ENCODE assay signal across 27 cellular contexts in genomic region chr21:38144193-38144592, GRCh38.
"Had no signal": no experiment of that assay in that cellular context is flagged by ENCODE, and none has a peak within 500 bp of the region (broad histone marks: within the 10 kb centered on the region; RNA-seq: fewer than 3 reads in every experiment).

No MANE protein-coding gene starts in this region.

- H3K36me3 ChIP-seq: MG63, SJCRH30 had no signal

- H3K9me3 ChIP-seq: MG63, SJCRH30 had no signal

- H2AFZ ChIP-seq: PC-9 had no signal

- DNase-seq: Kasumi-1, KG1, MG63, MV-4-11, NCI-H1092, NCI-H1105, NCI-H1417 treated with DMSO at 0.1 percent for 48 hours, NCI-H1436 treated with DMSO at 0.1 percent for 48 hours, NCI-H1694 treated with DMSO at 0.1 percent for 48 hours, NCI-H187 treated with DMSO at 0.1 percent for 48 hours, NCI-H2029, NCI-H2081, NCI-H2171 treated with DMSO at 0.1 percent for 48 hours, NCI-H226, NCI-H446 treated with DMSO at 0.1 percent for 48 hours, NCI-H510A, NCI-H524, NCI-H526, NCI-H69, NCI-H748 treated with DMSO at 0.1 percent for 48 hours, NCI-H82, PC-9, SHP77, SIG-M5, SJCRH30 had no signal

- H3K27ac ChIP-seq: PC-9, RWPE1, SJCRH30, SK-N-MC had no signal

- H3K4me3 ChIP-seq: MG63, PC-9, SJCRH30, SK-N-MC had no signal

- H3K27me3 ChIP-seq: SJCRH30 had no signal

- H3K4me2 ChIP-seq: PC-9 had no signal
